In genomic region chr5:65199988-65200668, GRCh38 we compare ENCODE assay signal across 15 cellular contexts.
A peak's percentile ranks its signal among the peaks of the same experiment; 100 is the strongest.
DNase-seq lines count a peak whose midpoint lies in the region; ATAC-seq, FAIRE-seq and TF ChIP-seq lines count a peak whose summit lies in the region.
"Had no signal": no experiment of that assay in that cellular context is flagged by ENCODE, and none has a peak within 500 bp of the region (broad histone marks: within the 10 kb centered on the region; RNA-seq: fewer than 3 reads in every experiment).

No MANE protein-coding gene starts in this region.

- in situ Hi-C loops in mammary epithelial cell (cut with MboI; ENCODE audit: low sequenced_read_pairs in 2 of 2) = no loop called here

- no TSS peak for BruUV-seq in mammary epithelial cell (replicated peaks; lab: Mats Ljungman, UMichigan)

- H3K4me2 ChIP-seq in mammary epithelial cell (ENCODE audit: insufficient read depth, low read depth, low read length) (no peak overlapping the region), keratinocyte (ENCODE audit: control insufficient read depth, extremely low read depth, insufficient read depth, low read depth, low read length) (no peak overlapping the region)

- TF ChIP-seq CTCF in AG04449 (IDR thresholded peaks at IDR 0.05; ENCODE audit: insufficient read depth, low read length, missing control alignments) = no peak
- no peak for TF ChIP-seq CTCF in mammary epithelial cell (conservative IDR thresholded peaks at IDR 0.05 in 1 of 2, IDR thresholded peaks at IDR 0.05 in 1 of 2; ENCODE audit: extremely low read depth in 1 of 2, insufficient read depth in 1 of 2, low read depth in 1 of 2, low read length in 2 of 2)
- TF ChIP-seq CTCF in keratinocyte (optimal IDR thresholded peaks at IDR 0.05 in 1 of 3, IDR thresholded peaks at IDR 0.05 in 1 of 3, conservative IDR thresholded peaks at IDR 0.05 in 1 of 3; ENCODE audit: extremely low read depth in 1 of 3, insufficient read depth in 2 of 3, low read length in 3 of 3) = no peak

- H4K20me1 ChIP-seq in mammary epithelial cell (ENCODE audit: insufficient read depth, low read length) (no peaks in the 10 kb centered on the region), keratinocyte (ENCODE audit: control insufficient read depth, extremely low read depth, insufficient read depth, low read length) (no peaks in the 10 kb centered on the region)

- peaks cover 64% of the 10 kb centered on the region for H3K4me1 ChIP-seq in mammary epithelial cell (ENCODE audit: insufficient read depth, low read length)
- H3K4me1 ChIP-seq in keratinocyte (ENCODE audit: control insufficient read depth, extremely low read depth, insufficient read depth, low read length) = peaks cover 77% of the 10 kb centered on the region
- H3K4me1 ChIP-seq: esophagus muscularis mucosa, prostate gland had no signal

- H3K27ac ChIP-seq in mammary epithelial cell (ENCODE audit: insufficient read depth, low read depth, low read length) (peak overlapping the region; percentile 97), keratinocyte (ENCODE audit: control insufficient read depth, insufficient read depth, low read length) (peak overlapping the region; percentile 80)
- H3K27ac ChIP-seq: esophagus muscularis mucosa, prostate gland had no signal

- H3K27me3 ChIP-seq in mammary epithelial cell (ENCODE audit: insufficient read depth, low read length) = no peaks in the 10 kb centered on the region
- H3K27me3 ChIP-seq in keratinocyte (ENCODE audit: control insufficient read depth, extremely low read depth, insufficient read depth, low read length) = no peaks in the 10 kb centered on the region
- H3K27me3 ChIP-seq: esophagus muscularis mucosa had no signal

- intact Hi-C loops in mammary epithelial cell (cut with micrococcal nuclease) = loop anchor here (2.0 kb wide), 1 partner anchor 241 kb away; no protein-coding TSS in a partner anchor

- ATAC-seq in GM19351 (IDR thresholded peaks at IDR 0.05; ENCODE audit: unreplicated experiment) (no peak), HG03045 (IDR thresholded peaks at IDR 0.05; ENCODE audit: unreplicated experiment) (no peak)

- WGBS in mammary epithelial cell (ENCODE audit: low coverage, missing lambda C conversion rate) = 43% methylated on average over 3 of the region's 3 CpGs

- dilution Hi-C loops in mammary epithelial cell (cut with HindIII; ENCODE audit: low sequenced_read_pairs) (no loop called here), keratinocyte (cut with MboI; ENCODE audit: extremely low pct_ligation_motif_present, low sequenced_read_pairs) (no loop called here)

- H3K9me3 ChIP-seq in mammary epithelial cell (replicated peaks; ENCODE audit: insufficient read depth, low read length) (no peaks in the 10 kb centered on the region), keratinocyte (ENCODE audit: control insufficient read depth, low read depth, low read length) (no peaks in the 10 kb centered on the region)
- H3K9me3 ChIP-seq: esophagus muscularis mucosa, prostate gland had no signal

- H3K9me1 ChIP-seq in keratinocyte (ENCODE audit: control insufficient read depth, extremely low read depth, insufficient read depth, low read length) = no peaks in the 10 kb centered on the region

- H3K36me3 ChIP-seq in mammary epithelial cell (ENCODE audit: insufficient read depth, low read length) (peaks cover 2% of the 10 kb centered on the region), keratinocyte (ENCODE audit: control insufficient read depth in 2 of 2, extremely low read depth in 1 of 2, insufficient read depth in 2 of 2, low read length in 2 of 2) (peaks cover 0 to 18% of the 10 kb centered on the region in 2 experiments)
- H3K36me3 ChIP-seq: esophagus muscularis mucosa, prostate gland had no signal

- DNase-seq in AG04449 (ENCODE audit: low read depth, low spot score) = peak; percentile 52
- DNase-seq in LHCN-M2 (ENCODE audit: low read depth) = peak; percentile 61
- no peak for DNase-seq in mammary epithelial cell
- DNase-seq in keratinocyte (ENCODE audit: low read depth, low spot score) = no peak
- no peak for DNase-seq in iPS-NIHi7 (ENCODE audit: extremely low spot score)
- DNase-seq in NCI-H524 treated with DMSO at 0.1 percent for 48 hours (lab: John Stamatoyannopoulos, UW) = no peak
- DNase-seq: activated CD4-positive, alpha-beta memory T cell treated with anti-CD3 and anti-CD28 coated beads for 36 hours; activated effector memory CD4-positive, alpha-beta T cell treated with Interleukin-2 at 50 U/mL for 16 hours; DND-41; H7; NCI-H1105 had no signal

- H2AFZ ChIP-seq in mammary epithelial cell (ENCODE audit: low read depth, low read length) (no peak overlapping the region), keratinocyte (ENCODE audit: control insufficient read depth, low read length) (no peak overlapping the region)

- peak overlapping the region; percentile 37 for H3K9ac ChIP-seq in mammary epithelial cell (ENCODE audit: insufficient read depth, low read length)
- H3K9ac ChIP-seq in keratinocyte (ENCODE audit: control insufficient read depth, extremely low read depth, insufficient read depth, low read length) = peak overlapping the region; percentile 46

- POLR2A ChIA-PET in AG04449 (lab: Yijun Ruan, JAX) = interaction anchor here (1.5 kb wide), 1 partner anchor 280 kb away, joined by 5 read pairs; no protein-coding TSS in a partner anchor

- CTCF ChIA-PET in AG04449 (lab: Yijun Ruan, JAX) = interaction anchor here (0.7 to 1.4 kb wide), 4 partner anchors 19 to 282 kb away, joined by 3 to 4 read pairs (median 3); partner anchors contain the start of gene ADAMTS6
- CTCF ChIA-PET in mammary epithelial cell (lab: Charles Lee; ENCODE audit: low non-redundant PET) = no interaction called here

- no peak overlapping the region for H3K4me3 ChIP-seq in AG04449 (ENCODE audit: low read depth, low read length)
- no peak overlapping the region for H3K4me3 ChIP-seq in mammary epithelial cell (replicated peaks in 1 of 3; ENCODE audit: insufficient read depth in 1 of 3, low read depth in 2 of 3, low read length in 3 of 3)
- no peak overlapping the region for H3K4me3 ChIP-seq in keratinocyte (ENCODE audit: control insufficient read depth in 2 of 3, extremely low read depth in 1 of 3, insufficient read depth in 2 of 3, low read depth in 1 of 3, low read length in 3 of 3)
- H3K4me3 ChIP-seq: esophagus muscularis mucosa, prostate gland had no signal

- FAIRE-seq in keratinocyte (lab: Jason Lieb, UNC) = peak; percentile 58

- H3K79me2 ChIP-seq in mammary epithelial cell (ENCODE audit: insufficient read depth, low read length) (peaks cover 2% of the 10 kb centered on the region), keratinocyte (ENCODE audit: control insufficient read depth, insufficient read depth, low read length) (peaks cover 8% of the 10 kb centered on the region)

Comparison
In these comparisons a context has a peak if more than half of its experiments do, and no peak if none do; other contexts are left out.
1. DNase-seq: peak in AG04449 (single experiment) and LHCN-M2 (single experiment); none in mammary epithelial cell (single experiment), keratinocyte (single experiment), iPS-NIHi7 (single experiment) and NCI-H524 treated with DMSO at 0.1 percent for 48 hours (single experiment).